Comparison of ENCODE assay signal across 8 cellular contexts in the genomic region with DNA sequence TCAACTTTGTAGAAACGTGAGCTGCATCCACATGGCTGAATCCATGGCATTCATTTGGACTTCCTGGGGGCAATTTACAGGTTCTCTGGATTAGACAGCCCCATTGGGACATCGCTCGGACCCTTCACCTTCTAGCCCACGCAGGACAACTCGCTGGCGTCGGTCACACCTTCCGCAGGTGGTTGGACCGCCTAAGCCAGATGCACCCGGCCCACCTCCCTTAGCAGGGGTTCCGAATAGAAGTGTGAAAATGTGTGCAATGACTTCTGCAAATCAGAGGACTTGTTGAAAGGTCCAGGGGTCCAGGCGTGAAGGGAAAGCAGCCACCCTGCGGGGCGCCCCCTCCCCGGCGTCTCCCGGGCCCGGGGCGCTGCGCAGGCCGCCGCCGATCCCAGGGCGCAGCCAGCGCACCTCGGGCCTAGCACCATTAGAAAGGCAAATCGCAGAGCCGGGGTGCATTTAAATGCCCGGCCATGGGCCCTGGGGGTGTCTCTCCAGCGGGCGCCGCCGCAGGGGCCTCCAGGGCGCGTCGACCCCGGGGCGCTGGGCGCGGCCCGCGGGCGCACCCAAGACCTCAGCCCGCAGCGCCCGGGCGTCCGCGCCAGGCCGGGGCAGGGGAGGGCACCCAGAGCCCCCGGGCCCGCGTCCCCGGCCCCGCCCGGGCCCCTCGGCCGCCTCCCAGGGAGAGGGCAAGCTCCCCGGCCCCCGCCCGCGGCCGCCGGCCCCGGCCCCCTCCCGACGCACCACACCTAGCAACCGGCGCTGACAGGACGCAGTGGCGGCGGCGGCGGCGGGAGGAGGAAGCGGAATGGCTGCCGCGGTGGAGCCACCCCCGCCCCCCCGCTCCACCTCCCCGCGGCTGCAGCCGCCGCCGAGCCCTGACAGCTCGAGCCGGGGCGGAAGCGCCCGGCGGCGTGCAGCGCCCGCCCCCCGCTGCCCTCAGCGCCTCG. TPM values are rescaled to one million over a fixed set of nuclear protein-coding genes. Genes with fewer than 3 reads are reported as not detected.
DNase-seq lines count a peak whose midpoint lies in the region; ATAC-seq and TF ChIP-seq lines count a peak whose summit lies in the region.

No MANE protein-coding gene starts in this region.

- H3K4me3 ChIP-seq in DND-41 (ENCODE audit: low read depth in 1 of 2, low read length in 2 of 2) (peak overlapping the region in 1 of 2 experiments; percentile 54; a peak in 2 of 4 replicates), iPS-11a (ENCODE audit: low read depth, low read length) (peak overlapping the region; percentile 51), skeletal muscle cell (ENCODE audit: low read depth, low read length) (peak overlapping the region; percentile 59)

- DNase-seq in DND-41 (peak; percentile 67), LHCN-M2 (ENCODE audit: low read depth) (peak; percentile 38), astrocyte of the hippocampus (ENCODE audit: low read depth, low spot score) (peak; percentile 82), skeletal muscle cell (ENCODE audit: low read depth) (no peak), kidney glomerular epithelial cell (lab: John Stamatoyannopoulos, UW) (no peak)
- DNase-seq in T-helper 2 cell treated with Interferon-gamma antibody and Interleukin-4, amounts not matched to agents 5 μg/mL and 100 μg/mL, for 36 hours (ENCODE audit: low spot score), result peak; percentile 57

- no peaks in the 10 kb centered on the region for H3K36me3 ChIP-seq in DND-41 (ENCODE audit: insufficient read depth, low read length)

- no peak for TF ChIP-seq CTCF in DND-41 (IDR thresholded peaks at IDR 0.05; ENCODE audit: borderline replicate concordance, extremely low read depth, low read length, poor library complexity, severe bottlenecking)

- ATAC-seq in DND-41 (ENCODE audit: insufficient read depth, low read depth) (peak; percentile 75), GM21786 (IDR thresholded peaks at IDR 0.05; ENCODE audit: unreplicated experiment) (peak; percentile 80)

- no peaks in the 10 kb centered on the region for H3K27me3 ChIP-seq in DND-41 (ENCODE audit: insufficient read depth, low read length, poor library complexity)

- peaks cover 8% of the 10 kb centered on the region for H4K20me1 ChIP-seq in DND-41 (ENCODE audit: insufficient read depth, low read length)

- no peaks in the 10 kb centered on the region for H3K79me2 ChIP-seq in DND-41 (ENCODE audit: insufficient read depth, low read length)

- H3K27ac ChIP-seq in DND-41 (ENCODE audit: low read length), result no peak overlapping the region

- H3K4me1 ChIP-seq in DND-41 (ENCODE audit: insufficient read depth, low read length), result peaks cover 11% of the 10 kb centered on the region

- H3K9me3 ChIP-seq in DND-41 (ENCODE audit: insufficient read depth, low read length, severe bottlenecking), result no peaks in the 10 kb centered on the region

- H3K27me3 Mint-ChIP-seq in T-helper 2 cell treated with Interferon-gamma antibody and Interleukin-4, amounts not matched to agents 5 μg/mL and 100 μg/mL, for 36 hours (ENCODE audit: low read depth), result peaks cover 53% of the 10 kb centered on the region

- peaks cover 9% of the 10 kb centered on the region for H3K4me1 Mint-ChIP-seq in T-helper 2 cell treated with Interferon-gamma antibody and Interleukin-4, amounts not matched to agents 5 μg/mL and 100 μg/mL, for 36 hours (ENCODE audit: low read depth)

- H3K9me3 Mint-ChIP-seq in T-helper 2 cell treated with Interferon-gamma antibody and Interleukin-4, amounts not matched to agents 5 μg/mL and 100 μg/mL, for 36 hours, result no peaks in the 10 kb centered on the region

- peak overlapping the region; percentile 30; the same call in 1 of the 2 replicates for H3K9ac ChIP-seq in DND-41 (ENCODE audit: low read depth, low read length)

- peak overlapping the region; percentile 58 for H3K4me2 ChIP-seq in DND-41 (ENCODE audit: insufficient read depth, low read length)

- peak overlapping the region; percentile 40; the same call in 1 of the 2 replicates for H2AFZ ChIP-seq in DND-41 (ENCODE audit: low read depth, low read length)

- no peak overlapping the region for H3K27ac Mint-ChIP-seq in T-helper 2 cell treated with Interferon-gamma antibody and Interleukin-4, amounts not matched to agents 5 μg/mL and 100 μg/mL, for 36 hours

- peaks cover 2% of the 10 kb centered on the region for H3K36me3 Mint-ChIP-seq in T-helper 2 cell treated with Interferon-gamma antibody and Interleukin-4, amounts not matched to agents 5 μg/mL and 100 μg/mL, for 36 hours (ENCODE audit: low read depth)

- peak overlapping the region; percentile 44 for H3K4me3 Mint-ChIP-seq in T-helper 2 cell treated with Interferon-gamma antibody and Interleukin-4, amounts not matched to agents 5 μg/mL and 100 μg/mL, for 36 hours

RNA-seq across cellular contexts. Expression of a gene that starts 1.2 kb away (rescaled TPM):
- 4.4 and 5.6 TPM in 2 replicates for total RNA-seq in LHCN-M2 (2014; rRNA removed)
- 9.7 TPM for polyA plus RNA-seq in LHCN-M2 (2012)

Comparison
In these comparisons a context has a peak if more than half of its experiments do, and no peak if none do; other contexts are left out.
1. DNase-seq: peak in DND-41 (single experiment), LHCN-M2 (single experiment), T-helper 2 cell treated with Interferon-gamma antibody and Interleukin-4, amounts not matched to agents 5 μg/mL and 100 μg/mL, for 36 hours (single experiment) and astrocyte of the hippocampus (single experiment); none in skeletal muscle cell (single experiment) and kidney glomerular epithelial cell (single experiment).